8 cellular contexts compared by ENCODE assay signal in genomic region chr17:40112718-40113109, GRCh38. TPM values are rescaled to one million over a fixed set of nuclear protein-coding genes. Genes with fewer than 3 reads are reported as not detected.
DNase-seq lines count a peak whose midpoint lies in the region; ATAC-seq and TF ChIP-seq lines count a peak whose summit lies in the region.

No MANE protein-coding gene starts in this region.

- peak overlapping the region; percentile 76 for H3K27ac Mint-ChIP-seq in WTC11

- intact Hi-C loops in left cardiac atrium (cut with DNase I) = loop anchor here (2.0 to 10.0 kb wide), 4 partner anchors 50 to 100 kb away; partner anchors contain the start of genes RAPGEFL1 (in 1 of the 2) and THRA (in 1 of the 2)
- intact Hi-C loops in sciatic nerve (cut with DNase I) = loop anchor here (10.0 kb wide), 1 partner anchor 52 kb away; no protein-coding TSS in a partner anchor

- POLR2A ChIA-PET in WTC11 (lab: Charles Lee) = interaction anchor here (0.7 to 5.7 kb wide), 16 partner anchors 9 to 175 kb away, joined by 3 to 56 read pairs (median 4); partner anchors contain the start of genes CASC3, CDC6, MED24 and MSL1

- no peaks in the 10 kb centered on the region for H3K9me3 Mint-ChIP-seq in WTC11

- ATAC-seq in GM19395 (IDR thresholded peaks at IDR 0.05; ENCODE audit: unreplicated experiment) = peak; percentile 4
- no peak for ATAC-seq in WTC11
- peak; percentile 3 to 4 for ATAC-seq in left cardiac atrium
- peak; percentile 4 for ATAC-seq in sciatic nerve

- no peak for TF ChIP-seq CTCF in WTC11 (IDR thresholded peaks at IDR 0.05)

- H3K27me3 Mint-ChIP-seq in WTC11 (ENCODE audit: low read depth) = peaks cover 9% of the 10 kb centered on the region

- no peaks in the 10 kb centered on the region for H3K36me3 Mint-ChIP-seq in WTC11

- CTCF ChIA-PET in WTC11 (lab: Charles Lee) = interaction anchor here (0.6 to 6.7 kb wide), 39 partner anchors 10 to 305 kb away, joined by 3 to 185 read pairs (median 11); partner anchors contain the start of genes CASC3, CSF3, MED24 and MSL1

- no peak for DNase-seq in WTC11 (ENCODE audit: low spot score)
- no peak for DNase-seq in left cardiac atrium
- DNase-seq in sciatic nerve (ENCODE audit: low spot score) = peak; percentile 56
- DNase-seq in middle frontal gyrus (ENCODE audit: extremely low spot score, low spot score) = no peak
- no peak for DNase-seq in SKM-1 treated with dmso at 0.1 percent for 144 hours (lab: John Stamatoyannopoulos, UW; ENCODE audit: unreplicated experiment)
- DNase-seq in occipital lobe (lab: John Stamatoyannopoulos, UW) = no peak
- no peak for DNase-seq in NCI-H748 treated with DMSO at 0.1 percent for 48 hours (lab: John Stamatoyannopoulos, UW)

- H3K4me1 Mint-ChIP-seq in WTC11 = peaks cover 74% of the 10 kb centered on the region

- peak overlapping the region; percentile 27; the same call in 1 of the 2 replicates for H3K4me3 Mint-ChIP-seq in WTC11

TF ChIP-seq in WTC11, 78 proteins besides CTCF, POLR2A, EP300 and RAD21:
- TF ChIP-seq USF1 (CRISPR knock-in tag; IDR thresholded peaks at IDR 0.05) = no peak
- no peak for TF ChIP-seq FOXJ3 (CRISPR knock-in tag; IDR thresholded peaks at IDR 0.05; ENCODE audit: borderline replicate concordance)

RNA-seq across cellular contexts. Expression of gene MSL1, which starts 9.1 kb away (rescaled TPM):
- 69.2 to 78.1 TPM (median 73.7 TPM) in 3 replicates for total RNA-seq in WTC11 (2021)
- 10 to 100 TPM; 54.0 to 57.8 TPM for total RNA-seq in left cardiac atrium
- total RNA-seq in sciatic nerve = 108 TPM
- total RNA-seq in occipital lobe = 89.2 TPM

RNA-seq across cellular contexts. Expression of gene NR1D1, which starts 12.3 kb away (rescaled TPM):
- total RNA-seq in WTC11 (2021) (5.6 to 7.6 TPM (median 6.2 TPM) in 3 replicates), left cardiac atrium (10 to 100 TPM; 17.1 to 19.5 TPM), sciatic nerve (69.8 TPM), occipital lobe (0.78 TPM)

RNA-seq across cellular contexts. Expression of gene CASC3, which starts 27.6 kb away (rescaled TPM):
- total RNA-seq in WTC11 (2021) (107 to 119 TPM (median 115 TPM) in 3 replicates), left cardiac atrium (10 to 100 TPM; 49.6 to 53.1 TPM), sciatic nerve (135 TPM), occipital lobe (43.8 TPM)

RNA-seq across cellular contexts. Expression of gene THRA, which starts 49.9 kb away (rescaled TPM):
- total RNA-seq in WTC11 (2021) = 11.9 to 15.9 TPM (median 12.0 TPM) in 3 replicates
- total RNA-seq in left cardiac atrium = 10 to 100 TPM; 54.4 to 77.9 TPM
- total RNA-seq in sciatic nerve = 72.0 TPM
- total RNA-seq in occipital lobe = 91.1 TPM

RNA-seq across cellular contexts. Expression of gene MED24, which starts 58.5 kb away (rescaled TPM):
- total RNA-seq in WTC11 (2021) (95.5 to 107 TPM (median 103 TPM) in 3 replicates), left cardiac atrium (10 to 100 TPM; 44.0 to 56.4 TPM), sciatic nerve (74.7 TPM), occipital lobe (72.5 TPM)
